8 cellular contexts compared by ENCODE assay signal in genomic region chr3:122680381-122681293, GRCh38. TPM values are rescaled to one million over a fixed set of nuclear protein-coding genes. Genes with fewer than 3 reads are reported as not detected.
DNase-seq lines count a peak whose midpoint lies in the region; ATAC-seq, FAIRE-seq and TF ChIP-seq lines count a peak whose summit lies in the region.

Gene PARP14, plus strand, starts transcription at chr3:122680839. Its CDS starts 45 bp downstream, at chr3:122680884.

- H2AFZ ChIP-seq in H1 (ENCODE audit: low read length) (peak within 1 kb of the TSS; percentile 100), mesenchymal stem cell (ENCODE audit: low read depth, low read length) (peak within 1 kb of the TSS; percentile 86)

- H2AK5ac ChIP-seq in H1 (ENCODE audit: low read depth, low read length), result no peak within 1 kb of the TSS
- peak within 1 kb of the TSS; percentile 68 for H2AK5ac ChIP-seq in mesenchymal stem cell (ENCODE audit: low read length, severe bottlenecking)

- TF ChIP-seq EP300 in H1 (IDR thresholded peaks at IDR 0.05; ENCODE audit: borderline replicate concordance in 1 of 2, low read depth in 2 of 2, low read length in 2 of 2), result no peak

- no peak within 1 kb of the TSS for H3K14ac ChIP-seq in H1 (ENCODE audit: insufficient read length)
- H3K14ac ChIP-seq in mesenchymal stem cell (ENCODE audit: low read length in 2 of 2), result peak within 1 kb of the TSS in 1 of 2 experiments; percentile 92

- H3K23me2 ChIP-seq in H1 (ENCODE audit: low read depth, low read length), result peaks cover 8% of the 10 kb centered on the region; the same call in 1 of the 2 replicates

- peak within 1 kb of the TSS; percentile 66; the same call in 1 of the 2 replicates for H3K18ac ChIP-seq in H1 (ENCODE audit: extremely low read depth, low read length)
- peak within 1 kb of the TSS; percentile 88 to 96 for H3K18ac ChIP-seq in mesenchymal stem cell (ENCODE audit: low read depth in 1 of 2, low read length in 2 of 2)

- H2BK15ac ChIP-seq in H1 (ENCODE audit: low read length) (no peak within 1 kb of the TSS), mesenchymal stem cell (ENCODE audit: low read depth, poor library complexity, severe bottlenecking) (peak within 1 kb of the TSS; percentile 17)

- no peaks in the 10 kb centered on the region; a peak in 1 of 8 replicates for H3K36me3 ChIP-seq in H1 (ENCODE audit: control insufficient read depth in 2 of 4, insufficient read depth in 4 of 4, low read length in 3 of 4)
- peaks cover 0 to 7% of the 10 kb centered on the region in 2 experiments for H3K36me3 ChIP-seq in mesenchymal stem cell (ENCODE audit: control insufficient read depth in 1 of 2, insufficient read depth in 2 of 2, low read depth in 1 of 2, low read length in 2 of 2)

- peak within 1 kb of the TSS; percentile 7 for H4K5ac ChIP-seq in H1 (ENCODE audit: insufficient read length, low read depth, low read length)

- peak within 1 kb of the TSS; percentile 12; the same call in 1 of the 2 replicates for H2BK5ac ChIP-seq in H1 (ENCODE audit: low read depth, low read length)
- peak within 1 kb of the TSS; percentile 88 for H2BK5ac ChIP-seq in mesenchymal stem cell (ENCODE audit: low read depth, low read length, poor library complexity, severe bottlenecking)

- peaks cover 55% of the 10 kb centered on the region for H3K4me1 Mint-ChIP-seq in activated CD8-positive, alpha-beta memory T cell treated with anti-CD3 and anti-CD28 coated beads, Interleukin-2, amount 10 ng/mL, durations not matched to agents 7 days and 5 days

- POLR2A ChIA-PET in H1 (lab: Charles Lee; ENCODE audit: partially characterized antibody), result interaction anchor here (1.0 kb wide), 1 partner anchor 86 kb away, joined by 3 read pairs; no protein-coding TSS in a partner anchor

- H4K20me1 ChIP-seq in H1 (replicated peaks in 1 of 2; ENCODE audit: control insufficient read depth in 1 of 2, insufficient read depth in 2 of 2, low read length in 2 of 2), result no peaks in the 10 kb centered on the region

- H3K27ac Mint-ChIP-seq in activated CD8-positive, alpha-beta memory T cell treated with anti-CD3 and anti-CD28 coated beads, Interleukin-2, amount 10 ng/mL, durations not matched to agents 7 days and 5 days, result peak within 1 kb of the TSS; percentile 90

- TF ChIP-seq CTCF in GM12865 (IDR thresholded peaks at IDR 0.05; ENCODE audit: insufficient read depth, low read depth, low read length, missing control alignments) (no peak), H1 (IDR thresholded peaks at IDR 0.05; ENCODE audit: control extremely low read depth in 1 of 3, insufficient read depth in 1 of 3, low read depth in 1 of 3, low read length in 3 of 3) (no peak)

- no peaks in the 10 kb centered on the region for H3K27me3 Mint-ChIP-seq in activated CD8-positive, alpha-beta memory T cell treated with anti-CD3 and anti-CD28 coated beads, Interleukin-2, amount 10 ng/mL, durations not matched to agents 7 days and 5 days

- H3K4ac ChIP-seq in H1 (replicated peaks; ENCODE audit: insufficient read length, low read depth, low read length), result peak within 1 kb of the TSS; percentile 36
- peak within 1 kb of the TSS; percentile 80 to 90 for H3K4ac ChIP-seq in mesenchymal stem cell (ENCODE audit: low read depth in 1 of 2, low read length in 2 of 2)

- no peak within 1 kb of the TSS for H3K27ac ChIP-seq in H1 (ENCODE audit: low read depth, low read length)
- peak within 1 kb of the TSS; percentile 76 for H3K27ac ChIP-seq in mesenchymal stem cell (ENCODE audit: low read length, poor library complexity, severe bottlenecking)

- peaks cover 38% of the 10 kb centered on the region for H3K36me3 Mint-ChIP-seq in activated CD8-positive, alpha-beta memory T cell treated with anti-CD3 and anti-CD28 coated beads, Interleukin-2, amount 10 ng/mL, durations not matched to agents 7 days and 5 days

- H4K8ac ChIP-seq in H1 (ENCODE audit: extremely low read depth, insufficient read depth, low read length), result peak within 1 kb of the TSS; percentile 88
- H4K8ac ChIP-seq in mesenchymal stem cell (ENCODE audit: low read length), result peak within 1 kb of the TSS; percentile 99

- H3K4me1 ChIP-seq in H1 (replicated peaks in 1 of 4; ENCODE audit: control insufficient read depth in 3 of 4, insufficient read depth in 4 of 4, low read length in 3 of 4), result peaks cover 6 to 12% (median 9%) of the 10 kb centered on the region in 4 experiments; a peak in 6 of 7 replicates
- peaks cover 14% of the 10 kb centered on the region for H3K4me1 ChIP-seq in mesenchymal stem cell (ENCODE audit: control insufficient read depth, insufficient read depth, low read depth, low read length)

- no peaks in the 10 kb centered on the region for H3K79me1 ChIP-seq in H1 (ENCODE audit: low read depth, low read length)
- peaks cover 16% of the 10 kb centered on the region for H3K79me1 ChIP-seq in mesenchymal stem cell (replicated peaks; ENCODE audit: low read length, poor library complexity, severe bottlenecking)

- H3K4me2 ChIP-seq in H1 (ENCODE audit: insufficient read depth in 1 of 2, low read depth in 2 of 2, low read length in 2 of 2), result peak within 1 kb of the TSS; percentile 46 to 69
- peak within 1 kb of the TSS; percentile 92 for H3K4me2 ChIP-seq in mesenchymal stem cell (ENCODE audit: low read length, poor library complexity, severe bottlenecking)

- H2BK12ac ChIP-seq in H1 (ENCODE audit: low read depth, low read length) (peak within 1 kb of the TSS; percentile 75; the same call in 1 of the 2 replicates), mesenchymal stem cell (ENCODE audit: low read length in 2 of 2) (peak within 1 kb of the TSS in 1 of 2 experiments; percentile 42)

- TF ChIP-seq POLR2A in H1 (IDR thresholded peaks at IDR 0.05; ENCODE audit: control extremely low read depth in 1 of 2, low read depth in 2 of 2, low read length in 2 of 2), result peak; percentile 38 to 43; a peak in 2 of 3 replicates

- no peaks in the 10 kb centered on the region; a peak in 2 of 7 replicates for H3K27me3 ChIP-seq in H1 (replicated peaks in 1 of 4; ENCODE audit: control insufficient read depth in 3 of 4, extremely low read depth in 1 of 4, insufficient read depth in 3 of 4, low read length in 3 of 4)
- H3K27me3 ChIP-seq in mesenchymal stem cell (ENCODE audit: control insufficient read depth in 1 of 2, insufficient read depth in 1 of 2, low read length in 2 of 2), result no peaks in the 10 kb centered on the region

- WGBS in H1 (ENCODE audit: extremely low coverage in 1 of 2, insufficient coverage in 1 of 2, insufficient read length in 1 of 2, insufficient replicate concordance in 2 of 2, low coverage in 1 of 2, low lambda C conversion rate in 2 of 2, missing lambda C conversion rate in 1 of 2), 2 experiments, result 5% methylated on average over 40 of the region's 66 CpGs; no CpG with 5 or more reads in 1 of the 2 experiments
- 4% methylated on average over 62 of the region's 66 CpGs for WGBS in mesenchymal stem cell

- H2BK120ac ChIP-seq in H1 (replicated peaks; ENCODE audit: low read depth, low read length), result no peak within 1 kb of the TSS
- peak within 1 kb of the TSS; percentile 87 for H2BK120ac ChIP-seq in mesenchymal stem cell (ENCODE audit: low read depth, low read length)

- peak within 1 kb of the TSS; percentile 20 for H4K91ac ChIP-seq in H1 (replicated peaks; ENCODE audit: insufficient read length, low read length)
- H4K91ac ChIP-seq in mesenchymal stem cell (ENCODE audit: low read length), result peak within 1 kb of the TSS; percentile 88

- H2BK20ac ChIP-seq in H1 (ENCODE audit: low read length), result peak within 1 kb of the TSS; percentile 24; the same call in 1 of the 2 replicates

- H3K4me3 ChIP-seq in GM12865 (ENCODE audit: low read depth, low read length), result peak within 1 kb of the TSS; percentile 64
- H3K4me3 ChIP-seq in H1 (ENCODE audit: extremely low read depth in 1 of 4, insufficient read depth in 2 of 4, low read depth in 3 of 4, low read length in 4 of 4), result peak within 1 kb of the TSS; percentile 39 to 87 (median 68)
- H3K4me3 ChIP-seq in mesenchymal stem cell (ENCODE audit: insufficient read depth in 1 of 2, low read depth in 1 of 2, low read length in 2 of 2), result peak within 1 kb of the TSS; percentile 77 to 92

- no peaks in the 10 kb centered on the region for H3K9me3 ChIP-seq in H1 (ENCODE audit: insufficient read depth in 2 of 2, low read depth in 1 of 2, low read length in 1 of 2)
- no peaks in the 10 kb centered on the region for H3K9me3 ChIP-seq in mesenchymal stem cell (ENCODE audit: control insufficient read depth, low read length)

- H3K4me3 Mint-ChIP-seq in activated CD8-positive, alpha-beta memory T cell treated with anti-CD3 and anti-CD28 coated beads, Interleukin-2, amount 10 ng/mL, durations not matched to agents 7 days and 5 days, result peak within 1 kb of the TSS; percentile 96

- H3K23ac ChIP-seq in H1 (ENCODE audit: insufficient read length) (no peak within 1 kb of the TSS), mesenchymal stem cell (ENCODE audit: low read length in 2 of 2) (peak within 1 kb of the TSS in 1 of 2 experiments; percentile 34)

- TF ChIP-seq RAD21 in H1 (IDR thresholded peaks at IDR 0.05 in 1 of 2, conservative IDR thresholded peaks at IDR 0.05 in 1 of 2; ENCODE audit: low read depth in 2 of 2, low read length in 2 of 2), result no peak

- DNase-seq in GM12865 (ENCODE audit: low read depth) (peak; percentile 84), NCI-H774 (lab: John Stamatoyannopoulos, UW) (peak; percentile 13), H1 (ENCODE audit: low read depth in 1 of 2, low spot score in 2 of 2) (peak in 1 of 2 experiments; percentile 75), mesenchymal stem cell (peak; percentile 90), epidermal melanocyte (ENCODE audit: insufficient read length, low spot score) (no peak)
- DNase-seq in activated CD8-positive, alpha-beta memory T cell treated with anti-CD3 and anti-CD28 coated beads, Interleukin-2, amount 10 ng/mL, durations not matched to agents 7 days and 5 days, result peak; percentile 86
- DNase-seq in stimulated activated CD8-positive, alpha-beta memory T cell treated with anti-CD3 and anti-CD28 coated beads, Interleukin-15, amount 100 ng/mL, for 1 hour (ENCODE audit: low read depth), result peak; percentile 40

- CTCF ChIA-PET in activated CD8-positive, alpha-beta memory T cell treated with anti-CD3 and anti-CD28 coated beads, Interleukin-2, amount 10 ng/mL, durations not matched to agents 7 days and 5 days (lab: Charles Lee), result interaction anchor here (0.7 to 4.1 kb wide), 11 partner anchors 20 to 1134 kb away, joined by 3 to 145 read pairs (median 5); partner anchors contain the start of genes DTX3L, FAM162A, KPNA1 and PARP15
- CTCF ChIA-PET in H1 (lab: Charles Lee; ENCODE audit: partially characterized antibody), result interaction anchor here (0.6 to 5.5 kb wide), 17 partner anchors 16 to 555 kb away, joined by 3 to 62 read pairs (median 4); partner anchors contain the start of gene PARP15

- no peak for FAIRE-seq in H1 (lab: Jason Lieb, UNC)

- H3K79me2 ChIP-seq in H1 (ENCODE audit: control insufficient read depth in 1 of 2, insufficient read depth in 2 of 2, low read length in 2 of 2), result 0 out of 4 replicates have a peak, but pooled peaks cover 0 to 3% of the 10 kb centered on the region in 2 experiments

- H3K9ac ChIP-seq in H1 (replicated peaks in 1 of 4; ENCODE audit: extremely low read depth in 1 of 4, low read depth in 3 of 4, low read length in 3 of 4) (peak within 1 kb of the TSS in 3 of 4 experiments; percentile 14 to 70 (median 58); a peak in 5 of 7 replicates), mesenchymal stem cell (ENCODE audit: low read length) (peak within 1 kb of the TSS; percentile 94)

- H3K56ac ChIP-seq in H1 (replicated peaks; ENCODE audit: insufficient read length, low read depth, low read length), result no peak within 1 kb of the TSS

- H3K9me3 Mint-ChIP-seq in activated CD8-positive, alpha-beta memory T cell treated with anti-CD3 and anti-CD28 coated beads, Interleukin-2, amount 10 ng/mL, durations not matched to agents 7 days and 5 days (ENCODE audit: low read depth), result no peaks in the 10 kb centered on the region

- ATAC-seq in HG02852 (IDR thresholded peaks at IDR 0.05; ENCODE audit: unreplicated experiment), result peak; percentile 39
- peak; percentile 75 for ATAC-seq in activated CD8-positive, alpha-beta memory T cell treated with anti-CD3 and anti-CD28 coated beads, Interleukin-2, amount 10 ng/mL, durations not matched to agents 7 days and 5 days

RNA-seq across cellular contexts. Expression of gene PARP14, which starts in this region (rescaled TPM):
- 100 to 1,000 TPM; 133 to 194 TPM for total RNA-seq in activated CD8-positive, alpha-beta memory T cell treated with anti-CD3 and anti-CD28 coated beads, Interleukin-2, amount 10 ng/mL, durations not matched to agents 7 days and 5 days
- 15.9 and 17.6 TPM in 2 replicates for total RNA-seq in H1 (2021; fragmentation: NEBNext Ultra II Directional; extraction: Animal tissue kit (Norgen Biotek cat#: 25700))
- 8.2 and 12.6 TPM in 2 replicates for polyA plus RNA-seq in H1 (2011; rRNA removed)
- 11.1 TPM for polyA plus RNA-seq in H1 (2011; cell fraction: cytosol; rRNA removed)
- 11.2 TPM for polyA plus RNA-seq in H1 (2011; cell fraction: nucleus; rRNA removed)
- polyA plus RNA-seq in H1 (2012, experiment 1 of 2), result 9.6 to 13.3 TPM (median 11.2 TPM) in 4 replicates
- polyA plus RNA-seq in H1 (2012, experiment 2 of 2), result 0.62 TPM
- polyA plus RNA-seq in H1 (2013, experiment 1 of 2), result 9.4 TPM
- polyA plus RNA-seq in H1 (2013, experiment 2 of 2), result 8.4 TPM
- polyA minus RNA-seq in H1 (2011; rRNA and poly(A)+ RNA removed), result 23.2 and 29.5 TPM in 2 replicates
- 14.2 TPM for polyA minus RNA-seq in H1 (2011; cell fraction: cytosol; rRNA and poly(A)+ RNA removed)
- 25.1 TPM for polyA minus RNA-seq in H1 (2011; cell fraction: nucleus; rRNA and poly(A)+ RNA removed)
- polyA plus RNA-seq in mesenchymal stem cell (2013, experiment 1 of 2), result 23.9 TPM
- polyA plus RNA-seq in mesenchymal stem cell (2013, experiment 2 of 2), result 22.3 TPM
